In the genomic region with DNA sequence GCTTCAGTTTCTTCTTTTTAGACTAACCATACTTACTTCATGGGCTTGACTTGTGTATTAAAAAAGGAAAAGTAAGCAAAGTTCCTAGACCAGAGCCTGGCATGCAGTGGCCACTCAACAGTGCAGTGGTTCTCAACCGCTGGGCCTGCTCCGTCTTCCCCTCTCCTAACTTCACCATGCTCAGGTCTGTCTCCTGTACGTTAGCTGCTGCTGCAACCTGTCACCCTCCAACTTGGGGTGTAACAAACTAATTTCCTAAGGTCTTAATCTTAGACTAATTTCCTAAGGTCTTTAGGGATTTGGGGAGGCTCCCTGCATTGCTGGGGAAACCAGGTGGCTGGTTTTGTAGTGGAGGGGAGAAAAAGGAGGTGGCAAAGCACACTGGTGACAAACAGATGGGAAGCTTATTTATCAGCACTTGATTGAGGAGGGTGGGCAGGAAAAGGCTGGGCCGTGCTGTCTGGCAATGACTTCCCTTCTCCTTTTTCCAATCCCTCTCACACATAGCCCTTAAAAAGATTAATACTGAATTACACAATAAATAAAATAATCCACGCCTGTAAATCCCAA, we compare ENCODE assay signal across 1 cellular context.
TF ChIP-seq lines count a peak whose summit lies in the region.

No MANE protein-coding gene starts in this region.

TF ChIP-seq in HepG2, 621 proteins besides CTCF, POLR2A, EP300 and RAD21:
- TF ChIP-seq TEAD3 (CRISPR knock-in tag; optimal IDR thresholded peaks at IDR 0.05; ENCODE audit: borderline replicate concordance) = peak; percentile 11
- no peak for TF ChIP-seq HNF4G (IDR thresholded peaks at IDR 0.05; ENCODE audit: borderline replicate concordance, low read depth, low read length)
- TF ChIP-seq HNF4G (CRISPR knock-in tag; IDR thresholded peaks at IDR 0.05; ENCODE audit: borderline replicate concordance, low read depth) = no peak
